8 cellular contexts compared by ENCODE assay signal in genomic region chr2:218289639-218290315, GRCh38. TPM values are rescaled to one million over a fixed set of nuclear protein-coding genes. Genes with fewer than 3 reads are reported as not detected.
DNase-seq lines count a peak whose midpoint lies in the region; FAIRE-seq and TF ChIP-seq lines count a peak whose summit lies in the region.

No MANE protein-coding gene starts in this region.

- H3K9me2 ChIP-seq in hepatocyte (replicated peaks; ENCODE audit: insufficient read depth) = no peaks in the 10 kb centered on the region

- H3K27me3 ChIP-seq in hepatocyte (no peaks in the 10 kb centered on the region), small intestine (ENCODE audit: control insufficient read depth in 2 of 2, insufficient read depth in 2 of 2, low read length in 2 of 2) (no peaks in the 10 kb centered on the region)

- no peak overlapping the region for H3K4me3 ChIP-seq in HEK293 (ENCODE audit: low read depth, low read length)
- H3K4me3 ChIP-seq in hepatocyte = peak overlapping the region; percentile 28
- peak overlapping the region in 1 of 2 donors; percentile 83 for H3K4me3 ChIP-seq in small intestine (ENCODE audit: low read depth in 1 of 2, low read length in 2 of 2)

- no peak for DNase-seq in activated naive CD8-positive, alpha-beta T cell treated with anti-CD3 and anti-CD28 coated beads for 36 hours
- DNase-seq in hepatocyte (ENCODE audit: low spot score) = peak; percentile 78
- DNase-seq in small intestine = peak; percentile 84
- DNase-seq in EL = no peak
- no peak for DNase-seq in NCI-H187 (lab: John Stamatoyannopoulos, UW)
- DNase-seq in central memory CD4-positive, alpha-beta T cell = no peak
- DNase-seq in iPS-NIHi11 (ENCODE audit: low spot score) = no peak

- no peaks in the 10 kb centered on the region for H3K9me3 ChIP-seq in HEK293 (ENCODE audit: control insufficient read depth, insufficient read depth, low read depth, low read length)
- no peaks in the 10 kb centered on the region for H3K9me3 ChIP-seq in hepatocyte (ENCODE audit: low read depth)
- no peaks in the 10 kb centered on the region for H3K9me3 ChIP-seq in small intestine (ENCODE audit: control insufficient read depth, low read depth)

- no peaks in the 10 kb centered on the region for H3K9me3 Mint-ChIP-seq in activated naive CD8-positive, alpha-beta T cell treated with anti-CD3 and anti-CD28 coated beads for 36 hours

- H3K27me3 Mint-ChIP-seq in activated naive CD8-positive, alpha-beta T cell treated with anti-CD3 and anti-CD28 coated beads for 36 hours = no peaks in the 10 kb centered on the region

- H3K4me3 Mint-ChIP-seq in activated naive CD8-positive, alpha-beta T cell treated with anti-CD3 and anti-CD28 coated beads for 36 hours = peak overlapping the region; percentile 92

- H3K36me3 ChIP-seq in HEK293 (ENCODE audit: control insufficient read depth in 2 of 2, insufficient read depth in 1 of 2, low read length in 2 of 2) (no peaks in the 10 kb centered on the region), hepatocyte (replicated peaks; ENCODE audit: insufficient read depth, low read depth) (no peaks in the 10 kb centered on the region), small intestine (ENCODE audit: control insufficient read depth in 2 of 2, insufficient read depth in 2 of 2, low read length in 2 of 2) (no peaks in the 10 kb centered on the region)

- CTCF ChIA-PET in HEK293 (lab: Yijun Ruan, JAX) = interaction anchor here (0.7 to 8.8 kb wide), 4 partner anchors 9 to 105 kb away, joined by 3 to 89 read pairs (median 14); partner anchors contain the start of genes AAMP and PNKD

- WGBS in hepatocyte (ENCODE audit: low lambda C conversion rate, missing lambda C conversion rate) = 41% methylated on average over 6 of the region's 6 CpGs
- 5 to 24% (median 16%) methylated on average over 6 of the region's 6 CpGs for WGBS in small intestine, 3 donors

- peak overlapping the region; percentile 92 for H3K27ac Mint-ChIP-seq in activated naive CD8-positive, alpha-beta T cell treated with anti-CD3 and anti-CD28 coated beads for 36 hours

- H2AFZ ChIP-seq in hepatocyte = no peak overlapping the region

- no peak for FAIRE-seq in small intestine (lab: Jason Lieb, UNC)

- TF ChIP-seq CTCF in HEK293 (tag by site-specific recombination; IDR thresholded peaks at IDR 0.05) (no peak), hepatocyte (IDR thresholded peaks at IDR 0.05; ENCODE audit: poor library complexity) (no peak)

- peaks cover 68% of the 10 kb centered on the region for H3K79me2 ChIP-seq in hepatocyte

- H3K36me3 Mint-ChIP-seq in activated naive CD8-positive, alpha-beta T cell treated with anti-CD3 and anti-CD28 coated beads for 36 hours = peaks cover 23% of the 10 kb centered on the region

- H3K4me1 Mint-ChIP-seq in activated naive CD8-positive, alpha-beta T cell treated with anti-CD3 and anti-CD28 coated beads for 36 hours = peaks cover 71% of the 10 kb centered on the region

- peak overlapping the region; percentile 82 for H3K4me2 ChIP-seq in hepatocyte

- H4K20me1 ChIP-seq in hepatocyte (ENCODE audit: insufficient read depth, poor library complexity, severe bottlenecking) = peaks cover 11% of the 10 kb centered on the region

- no peak overlapping the region for H3K27ac ChIP-seq in HEK293 (ENCODE audit: extremely low read depth, low read depth, low read length)
- H3K27ac ChIP-seq in hepatocyte = peak overlapping the region; percentile 93
- peak overlapping the region; percentile 94 to 97 for H3K27ac ChIP-seq in small intestine (ENCODE audit: low read depth in 1 of 2, low read length in 1 of 2)

- no peaks in the 10 kb centered on the region; the same call in 1 of the 2 replicates for H3K4me1 ChIP-seq in HEK293 (ENCODE audit: control insufficient read depth, insufficient read depth, low read length)
- H3K4me1 ChIP-seq in hepatocyte (ENCODE audit: insufficient read depth) = peaks cover 72% of the 10 kb centered on the region
- H3K4me1 ChIP-seq in small intestine (ENCODE audit: control insufficient read depth in 2 of 2, insufficient read depth in 1 of 2, low read depth in 1 of 2, low read length in 1 of 2) = peaks cover 8 to 29% of the 10 kb centered on the region in 2 donors

- POLR2A ChIA-PET in HEK293 (lab: Yijun Ruan, JAX) = no interaction called here

TF ChIP-seq in HEK293, 187 proteins besides CTCF, POLR2A, EP300 and RAD21:
- TF ChIP-seq PRDM10 (tag by site-specific recombination; IDR thresholded peaks at IDR 0.05) (peak; percentile 88), PBX3 (CRISPR knock-in tag; IDR thresholded peaks at IDR 0.05) (no peak), ZNF558 (tag by site-specific recombination; IDR thresholded peaks at IDR 0.05) (no peak), ZNF174 (tag by site-specific recombination; IDR thresholded peaks at IDR 0.05) (no peak), GLIS1 (tag by site-specific recombination; IDR thresholded peaks at IDR 0.05) (peak; percentile 63), ZBTB48 (tag by site-specific recombination; IDR thresholded peaks at IDR 0.05) (no peak), ZNF560 (tag by site-specific recombination; IDR thresholded peaks at IDR 0.05; ENCODE audit: borderline replicate concordance) (no peak), ZNF580 (tag by site-specific recombination; IDR thresholded peaks at IDR 0.05) (no peak), KLF8 (tag by site-specific recombination; IDR thresholded peaks at IDR 0.05) (no peak), ZNF362 (tag by site-specific recombination; IDR thresholded peaks at IDR 0.05) (peak; percentile 56; the same call in 1 of the 2 replicates)

RNA-seq across cellular contexts. Expression of gene TMBIM1, which starts 2.5 kb away (rescaled TPM):
- 10 to 100 TPM; 47.5 to 52.2 TPM for total RNA-seq in activated naive CD8-positive, alpha-beta T cell treated with anti-CD3 and anti-CD28 coated beads for 36 hours
- total RNA-seq in hepatocyte = 167 and 224 TPM in 2 replicates
- polyA plus RNA-seq in hepatocyte = 265 and 302 TPM in 2 replicates
- polyA plus RNA-seq in small intestine = 100 to 1,000 TPM; 112 to 179 (median 131) TPM

RNA-seq across cellular contexts. Expression of gene PNKD, which starts 19.5 kb away (rescaled TPM):
- total RNA-seq in activated naive CD8-positive, alpha-beta T cell treated with anti-CD3 and anti-CD28 coated beads for 36 hours = 10 to 100 TPM; 23.6 to 25.1 TPM
- total RNA-seq in hepatocyte = 48.7 and 56.3 TPM in 2 replicates
- 140 and 145 TPM in 2 replicates for polyA plus RNA-seq in hepatocyte
- polyA plus RNA-seq in small intestine = 100 to 1,000 TPM in 1 of 3 donors, 10 to 100 TPM in 2; 88.4 to 137 (median 91.6) TPM

RNA-seq across cellular contexts. Expression of gene AAMP, which starts 19.8 kb away (rescaled TPM):
- total RNA-seq in activated naive CD8-positive, alpha-beta T cell treated with anti-CD3 and anti-CD28 coated beads for 36 hours = 10 to 100 TPM; 94.6 to 97.7 TPM
- total RNA-seq in hepatocyte = 104 and 140 TPM in 2 replicates
- polyA plus RNA-seq in hepatocyte = 166 and 179 TPM in 2 replicates
- polyA plus RNA-seq in small intestine = 100 to 1,000 TPM; 101 to 134 (median 118) TPM

RNA-seq across cellular contexts. Expression of gene GPBAR1, which starts 29.0 kb away (rescaled TPM):
- total RNA-seq in activated naive CD8-positive, alpha-beta T cell treated with anti-CD3 and anti-CD28 coated beads for 36 hours = under 1 TPM; 0.24 to 0.58 TPM
- 6.1 and 10.9 TPM in 2 replicates for total RNA-seq in hepatocyte
- 23.4 and 25.6 TPM in 2 replicates for polyA plus RNA-seq in hepatocyte
- polyA plus RNA-seq in small intestine = 1 to 10 TPM; 1.3 to 3.9 (median 1.4) TPM

Comparison
In these comparisons a context has a peak if more than half of its experiments do, and no peak if none do; other contexts are left out.
1. DNase-seq: peak in hepatocyte (single experiment) and small intestine (single experiment); none in activated naive CD8-positive, alpha-beta T cell treated with anti-CD3 and anti-CD28 coated beads for 36 hours (single experiment), EL (single experiment), NCI-H187 (0 of 2), central memory CD4-positive, alpha-beta T cell (single experiment) and iPS-NIHi11 (single experiment).